ENCODE assay signal across 8 cellular contexts in genomic region chr18:13465126-13465446, GRCh38.
DNase-seq lines count a peak whose midpoint lies in the region; ATAC-seq and FAIRE-seq lines count a peak whose summit lies in the region.

No MANE protein-coding gene starts in this region.

- POLR2A ChIA-PET in T-cell (lab: Charles Lee) = no interaction called here
- POLR2A ChIA-PET in naive thymus-derived CD8-positive, alpha-beta T cell (lab: Charles Lee) = interaction anchor here (0.5 to 1.1 kb wide), 3 partner anchors 10 to 30 kb away, joined by 3 to 4 read pairs (median 3); no protein-coding TSS in a partner anchor

- peak overlapping the region; percentile 90 to 92 (median 91) for H3K4me3 Mint-ChIP-seq in T-cell
- H3K4me3 Mint-ChIP-seq in naive thymus-derived CD8-positive, alpha-beta T cell = peak overlapping the region; percentile 82 to 99 (median 94)

- ATAC-seq in GM18517 (IDR thresholded peaks at IDR 0.05; ENCODE audit: unreplicated experiment) = peak; percentile 24
- ATAC-seq in GM21786 (IDR thresholded peaks at IDR 0.05; ENCODE audit: unreplicated experiment) = peak; percentile 25
- no peak for ATAC-seq in T-cell (replicated peaks in 1 of 4)
- ATAC-seq in naive thymus-derived CD8-positive, alpha-beta T cell = no peak

- H3K4me1 Mint-ChIP-seq in T-cell = peaks cover 78 to 81% (median 79%) of the 10 kb centered on the region in 3 donors
- peaks cover 29 to 81% (median 73%) of the 10 kb centered on the region in 4 donors for H3K4me1 Mint-ChIP-seq in naive thymus-derived CD8-positive, alpha-beta T cell

- CTCF ChIA-PET in T-cell (lab: Charles Lee) = no interaction called here

- peaks cover 0 to 17% (median 2%) of the 10 kb centered on the region in 3 donors for H3K9me3 Mint-ChIP-seq in T-cell
- peaks cover 0 to 19% (median 9%) of the 10 kb centered on the region in 9 donors for H3K9me3 Mint-ChIP-seq in naive thymus-derived CD8-positive, alpha-beta T cell

- peak overlapping the region; percentile 95 to 97 for H3K27ac Mint-ChIP-seq in T-cell
- peak overlapping the region; percentile 90 to 99 (median 96) for H3K27ac Mint-ChIP-seq in naive thymus-derived CD8-positive, alpha-beta T cell

- H3K36me3 Mint-ChIP-seq in T-cell = peaks cover 26% of the 10 kb centered on the region
- peaks cover 5 to 24% (median 17%) of the 10 kb centered on the region in 3 donors for H3K36me3 Mint-ChIP-seq in naive thymus-derived CD8-positive, alpha-beta T cell

- DNase-seq in T-cell (no peak), OCI-M2 (lab: John Stamatoyannopoulos, UW; ENCODE audit: unreplicated experiment) (no peak), urothelium cell line (ENCODE audit: low spot score) (no peak), kidney tubule cell (ENCODE audit: low spot score) (no peak)
- no peak for DNase-seq in naive thymus-derived CD8-positive, alpha-beta T cell
- DNase-seq in activated CD8-positive, alpha-beta memory T cell treated with anti-CD3 and anti-CD28 coated beads for 24 hours = no peak

- no peak for FAIRE-seq in urothelium cell line (lab: Jason Lieb, UNC)

- no peaks in the 10 kb centered on the region for H3K27me3 Mint-ChIP-seq in T-cell
- H3K27me3 Mint-ChIP-seq in naive thymus-derived CD8-positive, alpha-beta T cell = no peaks in the 10 kb centered on the region

Comparison
In these comparisons a context has a peak if more than half of its experiments do, and no peak if none do; other contexts are left out.
1. ATAC-seq: peak in GM18517 (single experiment) and GM21786 (single experiment); none in T-cell (0 of 4) and naive thymus-derived CD8-positive, alpha-beta T cell (0 of 2).